ENCODE assay signal across 20 cellular contexts in the genomic region with DNA sequence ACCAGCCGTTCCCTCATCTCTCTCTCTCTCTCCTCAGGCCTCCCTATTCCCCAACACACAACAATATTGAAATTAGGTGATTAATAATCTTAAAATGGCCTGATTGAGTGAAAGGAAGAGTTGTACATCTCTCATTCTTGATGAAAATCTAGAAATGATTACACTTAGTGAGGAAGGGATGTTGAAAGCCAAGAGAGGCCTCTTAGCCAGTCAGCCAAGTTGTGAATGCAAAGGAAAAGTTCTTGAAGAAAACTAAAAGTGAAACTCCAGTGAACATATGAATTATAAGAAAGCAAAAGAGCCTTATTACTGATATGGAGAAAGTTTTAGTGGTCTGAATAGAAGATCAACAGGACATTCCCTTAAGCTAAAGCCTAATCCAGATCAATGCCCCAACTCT.
DNase-seq lines count a peak whose midpoint lies in the region; ATAC-seq lines count a peak whose summit lies in the region.
"Had no signal": no experiment of that assay in that cellular context is flagged by ENCODE, and none has a peak within 500 bp of the region (broad histone marks: within the 10 kb centered on the region; RNA-seq: fewer than 3 reads in every experiment).

No MANE protein-coding gene starts in this region.

- no peak for DNase-seq in activated CD4-positive, alpha-beta T cell treated with anti-CD3 and anti-CD28 coated beads, Interleukin-2, amount 10 ng/mL, durations not matched to agents 7 days and 5 days
- no peak for DNase-seq in activated CD4-positive, alpha-beta T cell treated with anti-CD3 and anti-CD28 coated beads for 4 hours
- DNase-seq in activated naive CD4-positive, alpha-beta T cell treated with anti-CD3 and anti-CD28 coated beads, Interleukin-2, amount 50 U/mL, for 72 hours (ENCODE audit: low spot score in 2 of 2), result no peak
- DNase-seq in activated naive CD4-positive, alpha-beta T cell treated with Interleukin-2 at 50 U/mL for 16 hours, result no peak
- DNase-seq in stimulated activated effector memory CD8-positive, alpha-beta T cell treated with anti-CD3 and anti-CD28 coated beads, Interleukin-12 subunit alpha, Interleukin-12 subunit beta, amount 100 ng/mL, for 72 hours (ENCODE audit: low spot score in 2 of 2), result no peak
- no peak for DNase-seq in COR-L47 (lab: John Stamatoyannopoulos, UW)
- DNase-seq: 8988T; ACHN; AML-193; BE2C; Calu3; CD4-positive, alpha-beta T cell; CD8-positive, alpha-beta memory T cell; DMS53; DMS79 treated with DMSO at 0.1 percent for 48 hours; GF-D8; GOT3; HFFc6 had no signal

- H3K27me3 Mint-ChIP-seq in activated CD4-positive, alpha-beta T cell treated with anti-CD3 and anti-CD28 coated beads, Interleukin-2, amount 10 ng/mL, durations not matched to agents 7 days and 5 days, result no peaks in the 10 kb centered on the region
- H3K27me3 Mint-ChIP-seq: CD4-positive, alpha-beta T cell had no signal

- H3K36me3 Mint-ChIP-seq in activated CD4-positive, alpha-beta T cell treated with anti-CD3 and anti-CD28 coated beads, Interleukin-2, amount 10 ng/mL, durations not matched to agents 7 days and 5 days (ENCODE audit: low read depth), result peaks cover 4% of the 10 kb centered on the region
- H3K36me3 Mint-ChIP-seq in activated naive CD4-positive, alpha-beta T cell treated with anti-CD3 and anti-CD28 coated beads, Interleukin-2, amount 50 U/mL, for 72 hours, result no peaks in the 10 kb centered on the region
- no peaks in the 10 kb centered on the region for H3K36me3 Mint-ChIP-seq in stimulated activated effector memory CD8-positive, alpha-beta T cell treated with anti-CD3 and anti-CD28 coated beads, Interleukin-12 subunit alpha, Interleukin-12 subunit beta, amount 100 ng/mL, for 72 hours
- H3K36me3 Mint-ChIP-seq: CD14-positive monocyte; CD8-positive, alpha-beta memory T cell had no signal

- peak overlapping the region; percentile 61 for H3K27ac Mint-ChIP-seq in activated CD4-positive, alpha-beta T cell treated with anti-CD3 and anti-CD28 coated beads, Interleukin-2, amount 10 ng/mL, durations not matched to agents 7 days and 5 days
- H3K27ac Mint-ChIP-seq in activated naive CD4-positive, alpha-beta T cell treated with anti-CD3 and anti-CD28 coated beads, Interleukin-2, amount 50 U/mL, for 72 hours, result no peak overlapping the region
- no peak overlapping the region for H3K27ac Mint-ChIP-seq in stimulated activated effector memory CD8-positive, alpha-beta T cell treated with anti-CD3 and anti-CD28 coated beads, Interleukin-12 subunit alpha, Interleukin-12 subunit beta, amount 100 ng/mL, for 72 hours
- H3K27ac Mint-ChIP-seq: CD14-positive monocyte; CD4-positive, alpha-beta T cell; CD8-positive, alpha-beta memory T cell; HFFc6 had no signal

- POLR2A ChIA-PET in activated CD4-positive, alpha-beta T cell treated with anti-CD3 and anti-CD28 coated beads, Interleukin-2, amount 10 ng/mL, durations not matched to agents 7 days and 5 days (lab: Charles Lee), result no interaction called here

- CTCF ChIA-PET in activated CD4-positive, alpha-beta T cell treated with anti-CD3 and anti-CD28 coated beads, Interleukin-2, amount 10 ng/mL, durations not matched to agents 7 days and 5 days (lab: Charles Lee), result interaction anchor here (1.2 kb wide), 1 partner anchor 11 kb away, joined by 3 read pairs; no protein-coding TSS in a partner anchor

- peak; percentile 20 to 78 for ATAC-seq in activated naive CD4-positive, alpha-beta T cell treated with anti-CD3 and anti-CD28 coated beads, Interleukin-2, amount 50 U/mL, for 72 hours
- peak; percentile 57 for ATAC-seq in stimulated activated effector memory CD8-positive, alpha-beta T cell treated with anti-CD3 and anti-CD28 coated beads, Interleukin-12 subunit alpha, Interleukin-12 subunit beta, amount 100 ng/mL, for 72 hours
- ATAC-seq: A549 had no signal

- no peak overlapping the region for H3K4me3 Mint-ChIP-seq in activated CD4-positive, alpha-beta T cell treated with anti-CD3 and anti-CD28 coated beads, Interleukin-2, amount 10 ng/mL, durations not matched to agents 7 days and 5 days
- no peak overlapping the region for H3K4me3 Mint-ChIP-seq in stimulated activated effector memory CD8-positive, alpha-beta T cell treated with anti-CD3 and anti-CD28 coated beads, Interleukin-12 subunit alpha, Interleukin-12 subunit beta, amount 100 ng/mL, for 72 hours
- H3K4me3 Mint-ChIP-seq: CD14-positive monocyte; CD4-positive, alpha-beta T cell; CD8-positive, alpha-beta memory T cell; HFFc6 had no signal

- H3K4me1 Mint-ChIP-seq in activated CD4-positive, alpha-beta T cell treated with anti-CD3 and anti-CD28 coated beads, Interleukin-2, amount 10 ng/mL, durations not matched to agents 7 days and 5 days, result peaks cover 23% of the 10 kb centered on the region
- no peaks in the 10 kb centered on the region for H3K4me1 Mint-ChIP-seq in stimulated activated effector memory CD8-positive, alpha-beta T cell treated with anti-CD3 and anti-CD28 coated beads, Interleukin-12 subunit alpha, Interleukin-12 subunit beta, amount 100 ng/mL, for 72 hours
- H3K4me1 Mint-ChIP-seq: CD14-positive monocyte; CD8-positive, alpha-beta memory T cell had no signal

- H3K9me3 Mint-ChIP-seq in activated CD4-positive, alpha-beta T cell treated with anti-CD3 and anti-CD28 coated beads, Interleukin-2, amount 10 ng/mL, durations not matched to agents 7 days and 5 days, result peaks cover 11% of the 10 kb centered on the region
- peaks cover 6 to 9% of the 10 kb centered on the region in 2 donors for H3K9me3 Mint-ChIP-seq in activated naive CD4-positive, alpha-beta T cell treated with anti-CD3 and anti-CD28 coated beads, Interleukin-2, amount 50 U/mL, for 72 hours
- peaks cover 5% of the 10 kb centered on the region for H3K9me3 Mint-ChIP-seq in stimulated activated effector memory CD8-positive, alpha-beta T cell treated with anti-CD3 and anti-CD28 coated beads, Interleukin-12 subunit alpha, Interleukin-12 subunit beta, amount 100 ng/mL, for 72 hours
